In the genomic region with DNA sequence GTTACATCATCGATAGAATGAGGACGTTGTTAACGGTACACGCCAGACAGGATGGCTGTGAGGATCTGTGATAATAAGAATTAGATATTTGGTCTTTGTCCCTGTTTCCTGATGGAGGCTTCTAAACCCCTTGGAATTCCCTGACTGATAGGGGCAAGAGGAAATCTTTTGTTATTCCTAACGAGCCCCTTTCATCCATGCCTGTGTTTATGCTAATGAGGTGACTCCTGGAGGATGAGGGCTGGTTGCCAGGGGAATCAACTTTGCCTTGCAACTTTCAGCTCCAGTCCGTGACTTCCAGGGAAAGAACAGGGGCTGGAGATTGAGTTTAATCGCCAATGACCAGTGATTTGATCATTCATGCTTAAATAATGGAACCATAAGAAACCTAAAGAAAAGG, we compare ENCODE assay signal across 2 cellular contexts.
TF ChIP-seq lines count a peak whose summit lies in the region.

No MANE protein-coding gene starts in this region.

TF ChIP-seq in GM23338, 12 proteins besides CTCF, POLR2A, EP300 and RAD21 (continued from another document):
- TF ChIP-seq, protein P1, sequence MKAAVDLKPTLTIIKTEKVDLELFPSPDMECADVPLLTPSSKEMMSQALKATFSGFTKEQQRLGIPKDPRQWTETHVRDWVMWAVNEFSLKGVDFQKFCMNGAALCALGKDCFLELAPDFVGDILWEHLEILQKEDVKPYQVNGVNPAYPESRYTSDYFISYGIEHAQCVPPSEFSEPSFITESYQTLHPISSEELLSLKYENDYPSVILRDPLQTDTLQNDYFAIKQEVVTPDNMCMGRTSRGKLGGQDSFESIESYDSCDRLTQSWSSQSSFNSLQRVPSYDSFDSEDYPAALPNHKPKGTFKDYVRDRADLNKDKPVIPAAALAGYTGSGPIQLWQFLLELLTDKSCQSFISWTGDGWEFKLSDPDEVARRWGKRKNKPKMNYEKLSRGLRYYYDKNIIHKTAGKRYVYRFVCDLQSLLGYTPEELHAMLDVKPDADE (IDR thresholded peaks at IDR 0.05) = no peak
- no peak for TF ChIP-seq REST (IDR thresholded peaks at IDR 0.05; ENCODE audit: unreplicated experiment)
- peak; percentile 65; the same call in 1 of the 2 replicates for TF ChIP-seq NANOG (IDR thresholded peaks at IDR 0.05; ENCODE audit: borderline replicate concordance)
- no peak for TF ChIP-seq EZH2 (IDR thresholded peaks at IDR 0.05; ENCODE audit: low read depth, unreplicated experiment)

TF ChIP-seq in neural cell, 6 proteins besides CTCF, POLR2A, EP300 and RAD21 (continued from another document):
- TF ChIP-seq REST (IDR thresholded peaks at IDR 0.05; ENCODE audit: borderline replicate concordance) = no peak
